1 cellular context compared by ENCODE assay signal in genomic region chr3:9901967-9902366, GRCh38.
TF ChIP-seq lines count a peak whose summit lies in the region.

No MANE protein-coding gene starts in this region.

TF ChIP-seq in HepG2, 621 proteins besides CTCF, POLR2A, EP300 and RAD21 (continued from another document):
- TF ChIP-seq, protein P1, sequence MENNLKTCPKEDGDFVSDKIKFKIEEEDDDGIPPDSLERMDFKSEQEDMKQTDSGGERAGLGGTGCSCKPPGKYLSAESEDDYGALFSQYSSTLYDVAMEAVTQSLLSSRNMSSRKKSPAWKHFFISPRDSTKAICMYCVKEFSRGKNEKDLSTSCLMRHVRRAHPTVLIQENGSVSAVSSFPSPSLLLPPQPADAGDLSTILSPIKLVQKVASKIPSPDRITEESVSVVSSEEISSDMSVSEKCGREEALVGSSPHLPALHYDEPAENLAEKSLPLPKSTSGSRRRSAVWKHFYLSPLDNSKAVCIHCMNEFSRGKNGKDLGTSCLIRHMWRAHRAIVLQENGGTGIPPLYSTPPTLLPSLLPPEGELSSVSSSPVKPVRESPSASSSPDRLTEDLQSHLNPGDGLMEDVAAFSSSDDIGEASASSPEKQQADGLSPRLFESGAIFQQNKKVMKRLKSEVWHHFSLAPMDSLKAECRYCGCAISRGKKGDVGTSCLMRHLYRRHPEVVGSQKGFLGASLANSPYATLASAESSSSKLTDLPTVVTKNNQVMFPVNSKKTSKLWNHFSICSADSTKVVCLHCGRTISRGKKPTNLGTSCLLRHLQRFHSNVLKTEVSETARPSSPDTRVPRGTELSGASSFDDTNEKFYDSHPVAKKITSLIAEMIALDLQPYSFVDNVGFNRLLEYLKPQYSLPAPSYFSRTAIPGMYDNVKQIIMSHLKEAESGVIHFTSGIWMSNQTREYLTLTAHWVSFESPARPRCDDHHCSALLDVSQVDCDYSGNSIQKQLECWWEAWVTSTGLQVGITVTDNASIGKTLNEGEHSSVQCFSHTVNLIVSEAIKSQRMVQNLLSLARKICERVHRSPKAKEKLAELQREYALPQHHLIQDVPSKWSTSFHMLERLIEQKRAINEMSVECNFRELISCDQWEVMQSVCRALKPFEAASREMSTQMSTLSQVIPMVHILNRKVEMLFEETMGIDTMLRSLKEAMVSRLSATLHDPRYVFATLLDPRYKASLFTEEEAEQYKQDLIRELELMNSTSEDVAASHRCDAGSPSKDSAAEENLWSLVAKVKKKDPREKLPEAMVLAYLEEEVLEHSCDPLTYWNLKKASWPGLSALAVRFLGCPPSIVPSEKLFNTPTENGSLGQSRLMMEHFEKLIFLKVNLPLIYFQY (CRISPR knock-in tag; IDR thresholded peaks at IDR 0.05; ENCODE audit: borderline replicate concordance) = no peak
- TF ChIP-seq HIVEP1 (CRISPR knock-in tag; IDR thresholded peaks at IDR 0.05) (no peak), ADNP (CRISPR knock-in tag; IDR thresholded peaks at IDR 0.05) (no peak), ZNF224 (CRISPR knock-in tag; IDR thresholded peaks at IDR 0.05) (0 out of 2 replicates have a peak, but pooled peaks have one; percentile 18), MAX (IDR thresholded peaks at IDR 0.05) (peak; percentile 50; the same call in 1 of the 2 replicates), ZNF10 (CRISPR knock-in tag; IDR thresholded peaks at IDR 0.05; ENCODE audit: borderline replicate concordance, low read depth) (no peak; the same call in 1 of the 2 replicates), TFAP4 (IDR thresholded peaks at IDR 0.05; ENCODE audit: borderline replicate concordance, low read depth) (peak; percentile 71), MTF1 (CRISPR knock-in tag; IDR thresholded peaks at IDR 0.05) (no peak), KDM5A (IDR thresholded peaks at IDR 0.05; ENCODE audit: borderline replicate concordance, low read length) (no peak), HHEX (CRISPR knock-in tag; IDR thresholded peaks at IDR 0.05) (no peak), KMT2A (CRISPR knock-in tag; IDR thresholded peaks at IDR 0.05) (0 out of 2 replicates have a peak, but pooled peaks have one; percentile 5), E2F5 (CRISPR knock-in tag; conservative IDR thresholded peaks at IDR 0.05) (no peak), SALL2 (CRISPR knock-in tag; IDR thresholded peaks at IDR 0.05) (no peak), ZNF646 (CRISPR knock-in tag; IDR thresholded peaks at IDR 0.05) (no peak), HOXA5 (CRISPR knock-in tag; IDR thresholded peaks at IDR 0.05) (no peak), ZNF362 (CRISPR knock-in tag; IDR thresholded peaks at IDR 0.05; ENCODE audit: borderline replicate concordance) (peak; percentile 8)
- TF ChIP-seq, protein P2, sequence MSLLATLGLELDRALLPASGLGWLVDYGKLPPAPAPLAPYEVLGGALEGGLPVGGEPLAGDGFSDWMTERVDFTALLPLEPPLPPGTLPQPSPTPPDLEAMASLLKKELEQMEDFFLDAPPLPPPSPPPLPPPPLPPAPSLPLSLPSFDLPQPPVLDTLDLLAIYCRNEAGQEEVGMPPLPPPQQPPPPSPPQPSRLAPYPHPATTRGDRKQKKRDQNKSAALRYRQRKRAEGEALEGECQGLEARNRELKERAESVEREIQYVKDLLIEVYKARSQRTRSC (CRISPR knock-in tag; IDR thresholded peaks at IDR 0.05; ENCODE audit: low read depth) = no peak
- TF ChIP-seq, protein P3, sequence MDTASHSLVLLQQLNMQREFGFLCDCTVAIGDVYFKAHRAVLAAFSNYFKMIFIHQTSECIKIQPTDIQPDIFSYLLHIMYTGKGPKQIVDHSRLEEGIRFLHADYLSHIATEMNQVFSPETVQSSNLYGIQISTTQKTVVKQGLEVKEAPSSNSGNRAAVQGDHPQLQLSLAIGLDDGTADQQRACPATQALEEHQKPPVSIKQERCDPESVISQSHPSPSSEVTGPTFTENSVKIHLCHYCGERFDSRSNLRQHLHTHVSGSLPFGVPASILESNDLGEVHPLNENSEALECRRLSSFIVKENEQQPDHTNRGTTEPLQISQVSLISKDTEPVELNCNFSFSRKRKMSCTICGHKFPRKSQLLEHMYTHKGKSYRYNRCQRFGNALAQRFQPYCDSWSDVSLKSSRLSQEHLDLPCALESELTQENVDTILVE (CRISPR knock-in tag; IDR thresholded peaks at IDR 0.05) = peak; percentile 22; the same call in 1 of the 2 replicates
